8 cellular contexts compared by ENCODE assay signal in genomic region chr2:121897335-121897970, GRCh38.
DNase-seq lines count a peak whose midpoint lies in the region; ATAC-seq and TF ChIP-seq lines count a peak whose summit lies in the region.

No MANE protein-coding gene starts in this region.

- H3K4me1 Mint-ChIP-seq in activated CD4-positive, alpha-beta T cell treated with anti-CD3 and anti-CD28 coated beads, Interleukin-2, amount 10 ng/mL, durations not matched to agents 7 days and 5 days, result peaks cover 3% of the 10 kb centered on the region
- no peaks in the 10 kb centered on the region for H3K4me1 Mint-ChIP-seq in natural killer cell

- no peaks in the 10 kb centered on the region for H3K36me3 ChIP-seq in PC-9 (ENCODE audit: low read depth)

- 0 out of 2 replicates have a peak, but pooled peaks cover 3% of the 10 kb centered on the region for H3K9me2 ChIP-seq in PC-9 (ENCODE audit: insufficient read depth)

- H3K36me3 Mint-ChIP-seq in activated CD4-positive, alpha-beta T cell treated with anti-CD3 and anti-CD28 coated beads, Interleukin-2, amount 10 ng/mL, durations not matched to agents 7 days and 5 days (ENCODE audit: low read depth), result no peaks in the 10 kb centered on the region
- H3K36me3 Mint-ChIP-seq in natural killer cell, result no peaks in the 10 kb centered on the region

- POLR2A ChIA-PET in activated CD4-positive, alpha-beta T cell treated with anti-CD3 and anti-CD28 coated beads, Interleukin-2, amount 10 ng/mL, durations not matched to agents 7 days and 5 days (lab: Charles Lee), result no interaction called here
- POLR2A ChIA-PET in PC-9 (lab: Charles Lee; ENCODE audit: unreplicated experiment), result interaction anchor here (0.6 kb wide), 1 partner anchor 106 kb away, joined by 6 read pairs; no protein-coding TSS in a partner anchor

- peaks cover 89% of the 10 kb centered on the region for H3K27me3 ChIP-seq in PC-9 (ENCODE audit: insufficient read depth, low read depth)

- intact Hi-C loops in PC-9 (cut with micrococcal nuclease; ENCODE audit: unreplicated experiment), result no loop called here
- intact Hi-C loops in natural killer cell (cut with micrococcal nuclease), result no loop called here

- no TSS peak for BruUV-seq in PC-9 (replicated peaks; lab: Mats Ljungman, UMichigan)

- DNase-seq in activated CD4-positive, alpha-beta T cell treated with anti-CD3 and anti-CD28 coated beads, Interleukin-2, amount 10 ng/mL, durations not matched to agents 7 days and 5 days, result peak; percentile 11
- DNase-seq in activated CD4-positive, alpha-beta T cell treated with anti-CD3 and anti-CD28 coated beads for 4 hours, result no peak
- DNase-seq in PC-9 (no peak), glomerular visceral epithelial cell (ENCODE audit: extremely low spot score) (peak; percentile 49), natural killer cell (no peak)
- no peak for DNase-seq in effector CD4-positive, alpha-beta T cell

- ATAC-seq in GM21360 (IDR thresholded peaks at IDR 0.05; ENCODE audit: unreplicated experiment) (peak; percentile 90), HG03521 (IDR thresholded peaks at IDR 0.05; ENCODE audit: unreplicated experiment) (peak; percentile 81), natural killer cell (no peak)

- H3K79me2 ChIP-seq in PC-9 (ENCODE audit: low read depth), result no peaks in the 10 kb centered on the region

- no peaks in the 10 kb centered on the region for H3F3A ChIP-seq in PC-9 (ENCODE audit: insufficient read depth, low read depth)

- CTCF ChIA-PET in activated CD4-positive, alpha-beta T cell treated with anti-CD3 and anti-CD28 coated beads, Interleukin-2, amount 10 ng/mL, durations not matched to agents 7 days and 5 days (lab: Charles Lee), result interaction anchor here (0.5 kb wide), 1 partner anchor 26 kb away, joined by 3 read pairs; no protein-coding TSS in a partner anchor
- CTCF ChIA-PET in PC-9 (lab: Charles Lee), result no interaction called here

- H3K9me3 Mint-ChIP-seq in activated CD4-positive, alpha-beta T cell treated with anti-CD3 and anti-CD28 coated beads, Interleukin-2, amount 10 ng/mL, durations not matched to agents 7 days and 5 days, result no peaks in the 10 kb centered on the region
- no peaks in the 10 kb centered on the region for H3K9me3 Mint-ChIP-seq in natural killer cell

- H3K4me1 ChIP-seq in PC-9 (replicated peaks; ENCODE audit: insufficient read depth), result no peaks in the 10 kb centered on the region

- no peaks in the 10 kb centered on the region for H3K27me3 Mint-ChIP-seq in activated CD4-positive, alpha-beta T cell treated with anti-CD3 and anti-CD28 coated beads, Interleukin-2, amount 10 ng/mL, durations not matched to agents 7 days and 5 days
- no peaks in the 10 kb centered on the region for H3K27me3 Mint-ChIP-seq in natural killer cell (ENCODE audit: low read depth in 2 of 2)

- H3K9me3 ChIP-seq in PC-9 (ENCODE audit: insufficient read depth, low read depth), result no peaks in the 10 kb centered on the region

- H3K4me3 Mint-ChIP-seq in activated CD4-positive, alpha-beta T cell treated with anti-CD3 and anti-CD28 coated beads, Interleukin-2, amount 10 ng/mL, durations not matched to agents 7 days and 5 days, result no peak overlapping the region
- H3K4me3 Mint-ChIP-seq in natural killer cell, result no peak overlapping the region

- H3K4me2 ChIP-seq in PC-9, result no peak overlapping the region

- H4K20me1 ChIP-seq in PC-9 (ENCODE audit: insufficient read depth), result no peaks in the 10 kb centered on the region

- H3K27ac Mint-ChIP-seq in activated CD4-positive, alpha-beta T cell treated with anti-CD3 and anti-CD28 coated beads, Interleukin-2, amount 10 ng/mL, durations not matched to agents 7 days and 5 days, result no peak overlapping the region
- H3K27ac Mint-ChIP-seq in natural killer cell, result no peak overlapping the region

- TF ChIP-seq CTCF in PC-9 (conservative IDR thresholded peaks at IDR 0.05), result peak; percentile 67
- TF ChIP-seq CTCF in natural killer cell (IDR thresholded peaks at IDR 0.05), result no peak

- H3K4me3 ChIP-seq in PC-9, result no peak overlapping the region

- no peak overlapping the region for H2AFZ ChIP-seq in PC-9

- H3K27ac ChIP-seq in PC-9, result no peak overlapping the region

Comparison
In these comparisons a context has a peak if more than half of its experiments do, and no peak if none do; other contexts are left out.
1. DNase-seq: peak in activated CD4-positive, alpha-beta T cell treated with anti-CD3 and anti-CD28 coated beads, Interleukin-2, amount 10 ng/mL, durations not matched to agents 7 days and 5 days (single experiment) and glomerular visceral epithelial cell (single experiment); none in activated CD4-positive, alpha-beta T cell treated with anti-CD3 and anti-CD28 coated beads for 4 hours (0 of 2), PC-9 (0 of 2), natural killer cell (single experiment) and effector CD4-positive, alpha-beta T cell (single experiment).
2. ATAC-seq: peak in GM21360 (single experiment) and HG03521 (single experiment); none in natural killer cell (0 of 3).